10 cellular contexts compared by ENCODE assay signal in genomic region chr11:107957109-107957588, GRCh38. TPM values are rescaled to one million over a fixed set of nuclear protein-coding genes. Genes with fewer than 3 reads are reported as not detected.
DNase-seq lines count a peak whose midpoint lies in the region; ATAC-seq, FAIRE-seq and TF ChIP-seq lines count a peak whose summit lies in the region.
"Had no signal": no experiment of that assay in that cellular context is flagged by ENCODE, and none has a peak within 500 bp of the region (broad histone marks: within the 10 kb centered on the region; RNA-seq: fewer than 3 reads in every experiment).

No MANE protein-coding gene starts in this region.

- no peak overlapping the region for H3K27ac ChIP-seq in right lobe of liver
- H3K27ac ChIP-seq: foreskin keratinocyte had no signal

- ATAC-seq in GM21619 (IDR thresholded peaks at IDR 0.05; ENCODE audit: unreplicated experiment): peak; percentile 74
- peak; percentile 60 to 88 (median 75) for ATAC-seq in right lobe of liver
- ATAC-seq in HG03469 (IDR thresholded peaks at IDR 0.05; ENCODE audit: unreplicated experiment): no peak
- ATAC-seq: foreskin keratinocyte had no signal

- no peaks in the 10 kb centered on the region for H3K27me3 ChIP-seq in right lobe of liver

- no peak for FAIRE-seq in H54 (lab: Jason Lieb, UNC)

- intact Hi-C loops in right lobe of liver (cut with DNase I): no loop called here

- 0% methylated on average over 1 of the region's 1 CpG for WGBS in right lobe of liver (ENCODE audit: insufficient coverage, low coverage, low lambda C conversion rate, missing lambda C conversion rate)

- peaks cover 0 to 5% (median 0%) of the 10 kb centered on the region in 4 donors for H3K4me1 ChIP-seq in right lobe of liver
- H3K4me1 ChIP-seq: foreskin keratinocyte had no signal

- no peaks in the 10 kb centered on the region for H3K9me3 ChIP-seq in right lobe of liver

- no peak for TF ChIP-seq POLR2A in right lobe of liver (IDR thresholded peaks at IDR 0.05)
- no peak for TF ChIP-seq POLR2A in H54 (IDR thresholded peaks at IDR 0.05; ENCODE audit: low read depth, low read length)

- DNase-seq in Daoy (ENCODE audit: low read depth) (peak; percentile 6), NOMO-1 treated with DMSO at 0.1 percent for 48 hours (lab: John Stamatoyannopoulos, UW; ENCODE audit: unreplicated experiment) (peak; percentile 87), right lobe of liver (no peak), H54 (ENCODE audit: insufficient read length, low spot score) (no peak), HuH-7 (ENCODE audit: low spot score) (no peak)
- DNase-seq in activated CD4-positive, alpha-beta T cell treated with anti-CD3 and anti-CD28 coated beads for 4 hours: no peak
- DNase-seq: activated naive CD4-positive, alpha-beta T cell; foreskin keratinocyte had no signal

- TF ChIP-seq CTCF in right lobe of liver (IDR thresholded peaks at IDR 0.05): no peak

- peak overlapping the region in 1 of 3 donors; percentile 6 for H3K4me3 ChIP-seq in right lobe of liver

- H3K36me3 ChIP-seq in right lobe of liver: no peaks in the 10 kb centered on the region

RNA-seq across cellular contexts. Expression of gene RAB39A, which starts 28.9 kb away (rescaled TPM):
- total RNA-seq in Daoy (2014; rRNA removed; shearing (Covaris generic)): 15.6 and 15.7 TPM in 2 replicates
- 1 to 10 TPM in 2 of 6 experiments, under 1 TPM in 3, not detected in 1; 0.42 to 1.2 (median 0.72) TPM for total RNA-seq in right lobe of liver
- total RNA-seq: foreskin keratinocyte had no signal

RNA-seq across cellular contexts. Expression of gene CUL5, which starts 51.5 kb away (rescaled TPM):
- 25.0 and 26.4 TPM in 2 replicates for total RNA-seq in Daoy (2014; rRNA removed; shearing (Covaris generic))
- 10 to 100 TPM; 14.0 to 20.2 (median 17.8) TPM for total RNA-seq in right lobe of liver

Comparison
In these comparisons a context has a peak if more than half of its experiments do, and no peak if none do; other contexts are left out.
1. DNase-seq: peak in Daoy (single experiment) and NOMO-1 treated with DMSO at 0.1 percent for 48 hours (single experiment); none in right lobe of liver (0 of 3), activated CD4-positive, alpha-beta T cell treated with anti-CD3 and anti-CD28 coated beads for 4 hours (0 of 2), H54 (single experiment) and HuH-7 (single experiment).